In the genomic region with DNA sequence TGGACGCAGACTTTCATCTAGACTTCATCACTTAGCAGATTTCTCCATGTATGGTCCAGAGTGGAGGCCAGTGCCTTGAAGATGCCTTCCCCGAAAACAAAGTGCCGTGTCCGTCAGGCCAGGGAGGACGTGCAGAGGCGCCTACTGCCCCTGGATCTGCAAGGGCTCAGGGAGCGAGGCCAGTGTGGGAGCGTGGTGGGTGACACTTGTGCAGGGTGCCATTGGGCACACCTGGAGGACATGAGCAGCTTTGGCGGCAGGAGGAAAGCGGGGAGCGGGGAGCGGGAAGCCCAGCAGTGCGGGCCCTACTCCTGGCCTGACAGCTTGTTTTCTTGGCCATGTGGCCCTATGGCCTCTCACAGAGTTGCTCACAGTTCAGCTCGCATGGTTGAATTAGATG, we compare ENCODE assay signal across 35 cellular contexts.
"Had no signal": no experiment of that assay in that cellular context is flagged by ENCODE, and none has a peak within 500 bp of the region (broad histone marks: within the 10 kb centered on the region; RNA-seq: fewer than 3 reads in every experiment).

No MANE protein-coding gene starts in this region.

- DNase-seq: Karpas-422, Kasumi-1, MG63, MM.1S, MV-4-11, NCI-H1048, NCI-H1092, NCI-H1092 treated with DMSO at 0.1 percent for 48 hours, NCI-H1105, NCI-H1105 treated with DMSO at 0.1 percent for 48 hours, NCI-H1417, NCI-H1417 treated with DMSO at 0.1 percent for 48 hours, NCI-H1436, NCI-H1436 treated with DMSO at 0.1 percent for 48 hours, NCI-H146, NCI-H1694, NCI-H1694 treated with DMSO at 0.1 percent for 48 hours, NCI-H187, NCI-H187 treated with DMSO at 0.1 percent for 48 hours, NCI-H1930, NCI-H2029, NCI-H2029 treated with DMSO at 0.1 percent for 48 hours, NCI-H2081, NCI-H2081 treated with DMSO at 0.1 percent for 48 hours, NCI-H2107, NCI-H2171, NCI-H2171 treated with DMSO at 0.1 percent for 48 hours, NCI-H2227 treated with DMSO at 0.1 percent for 48 hours, NCI-H226, NCI-H345, NCI-H446 treated with DMSO at 0.1 percent for 48 hours, NCI-H510A, NCI-H510A treated with DMSO at 0.1 percent for 48 hours, NCI-H524 had no signal

- H3K36me3 ChIP-seq: MG63 had no signal

- H3K4me3 ChIP-seq: MG63 had no signal

- H3K27ac ChIP-seq: KMS-11 had no signal

- H3K9me3 ChIP-seq: MG63 had no signal

- H3K4me2 ChIP-seq: KMS-11 had no signal

- H3K27me3 ChIP-seq: MG63 had no signal

- H3K9ac ChIP-seq: KMS-11 had no signal
